Comparison of ENCODE assay signal across 18 cellular contexts in genomic region chr4:59540311-59540710, GRCh38.
DNase-seq lines count a peak whose midpoint lies in the region; FAIRE-seq and TF ChIP-seq lines count a peak whose summit lies in the region.
"Had no signal": no experiment of that assay in that cellular context is flagged by ENCODE, and none has a peak within 500 bp of the region (broad histone marks: within the 10 kb centered on the region; RNA-seq: fewer than 3 reads in every experiment).

No MANE protein-coding gene starts in this region.

- no peaks in the 10 kb centered on the region for H3K4me1 ChIP-seq in smooth muscle cell (ENCODE audit: low read depth)
- H3K4me1 ChIP-seq: BLaER1 treated with 17β-estradiol and CSF1 and Interleukin-3, amounts not matched to agents 10 nM and 100 nM had no signal

- peak; percentile 84 for FAIRE-seq in RCC 7860 (lab: Jason Lieb, UNC)
- FAIRE-seq: G401.6, GM12891, GM19239 had no signal

- 37% methylated on average over 2 of the region's 2 CpGs for WGBS in smooth muscle cell (ENCODE audit: low lambda C conversion rate)

- H3K9me3 Mint-ChIP-seq in MCF 10A (ENCODE audit: unreplicated experiment): no peaks in the 10 kb centered on the region
- H3K9me3 Mint-ChIP-seq: H9 had no signal

- peak overlapping the region; percentile 53 for H3K4me2 ChIP-seq in smooth muscle cell
- H3K4me2 ChIP-seq: BLaER1 treated with 17β-estradiol and CSF1 and Interleukin-3, amounts not matched to agents 10 nM and 100 nM had no signal

- no peak overlapping the region for H3K4me3 ChIP-seq in smooth muscle cell
- H3K4me3 ChIP-seq: BLaER1 treated with 17β-estradiol and CSF1 and Interleukin-3, amounts not matched to agents 10 nM and 100 nM had no signal

- H3K79me2 ChIP-seq in smooth muscle cell (ENCODE audit: low read depth): no peaks in the 10 kb centered on the region

- H3K4me3 Mint-ChIP-seq in MCF 10A (ENCODE audit: unreplicated experiment): no peak overlapping the region
- H3K4me3 Mint-ChIP-seq: CD8-positive, alpha-beta T cell; H9 had no signal

- H3K27me3 ChIP-seq in smooth muscle cell (ENCODE audit: low read depth): no peaks in the 10 kb centered on the region
- H3K27me3 ChIP-seq: BLaER1 treated with 17β-estradiol and CSF1 and Interleukin-3, amounts not matched to agents 10 nM and 100 nM had no signal

- H3K27ac Mint-ChIP-seq in MCF 10A (ENCODE audit: low read depth, unreplicated experiment): no peak overlapping the region
- H3K27ac Mint-ChIP-seq: CD8-positive, alpha-beta T cell had no signal

- no peak overlapping the region for H2AFZ ChIP-seq in smooth muscle cell (ENCODE audit: low read depth)

- peaks cover 9% of the 10 kb centered on the region for H3K4me1 Mint-ChIP-seq in MCF 10A (ENCODE audit: insufficient read depth, unreplicated experiment)
- H3K4me1 Mint-ChIP-seq: H9 had no signal

- no peaks in the 10 kb centered on the region for H4K20me1 ChIP-seq in smooth muscle cell (ENCODE audit: low read depth)
- H4K20me1 ChIP-seq: BLaER1 treated with 17β-estradiol and CSF1 and Interleukin-3, amounts not matched to agents 10 nM and 100 nM had no signal

- CTCF ChIA-PET in MCF 10A (lab: Yijun Ruan, JAX): no interaction called here

- BruUV-seq in MCF 10A (replicated peaks; lab: Mats Ljungman, UMichigan): no TSS peak

- intact Hi-C loops in MCF 10A (cut with micrococcal nuclease): no loop called here

- H3K36me3 ChIP-seq in smooth muscle cell (ENCODE audit: low read depth): no peaks in the 10 kb centered on the region
- H3K36me3 ChIP-seq: BLaER1 treated with 17β-estradiol and CSF1 and Interleukin-3, amounts not matched to agents 10 nM and 100 nM had no signal

- H3K9me3 ChIP-seq in smooth muscle cell (replicated peaks; ENCODE audit: low read depth): no peaks in the 10 kb centered on the region
- H3K9me3 ChIP-seq: BLaER1 treated with 17β-estradiol and CSF1 and Interleukin-3, amounts not matched to agents 10 nM and 100 nM had no signal

- no peaks in the 10 kb centered on the region for H3K27me3 Mint-ChIP-seq in MCF 10A (ENCODE audit: insufficient read depth, unreplicated experiment)

- H3K27ac ChIP-seq in smooth muscle cell (ENCODE audit: low read depth): no peak overlapping the region
- H3K27ac ChIP-seq: BLaER1 treated with 17β-estradiol and CSF1 and Interleukin-3, amounts not matched to agents 10 nM and 100 nM had no signal

- H3K36me3 Mint-ChIP-seq in MCF 10A (ENCODE audit: insufficient read depth, unreplicated experiment): no peaks in the 10 kb centered on the region
- H3K36me3 Mint-ChIP-seq: CD8-positive, alpha-beta T cell had no signal

- H3F3A ChIP-seq in smooth muscle cell (ENCODE audit: low read depth): no peaks in the 10 kb centered on the region

- TF ChIP-seq CTCF in smooth muscle cell (IDR thresholded peaks at IDR 0.05; ENCODE audit: borderline replicate concordance, insufficient read depth, poor library complexity, severe bottlenecking) (no peak), MCF 10A (IDR thresholded peaks at IDR 0.05; ENCODE audit: unreplicated experiment) (no peak)

- no peak overlapping the region for H3K9ac ChIP-seq in smooth muscle cell (ENCODE audit: low read depth)
- H3K9ac ChIP-seq: BLaER1 treated with 17β-estradiol and CSF1 and Interleukin-3, amounts not matched to agents 10 nM and 100 nM had no signal

- POLR2A ChIA-PET in MCF 10A (lab: Yijun Ruan, JAX): no interaction called here

- DNase-seq in NCI-H446 treated with DMSO at 0.1 percent for 48 hours (lab: John Stamatoyannopoulos, UW): peak; percentile 1
- DNase-seq in NCI-H446 (lab: John Stamatoyannopoulos, UW): no peak
- DNase-seq in RCC 7860 (ENCODE audit: low spot score): peak; percentile 45
- DNase-seq in left kidney (ENCODE audit: low read depth, low spot score): peak; percentile 14
- no peak for DNase-seq in smooth muscle cell (lab: John Stamatoyannopoulos, UW; ENCODE audit: unreplicated experiment)
- no peak for DNase-seq in MCF 10A (ENCODE audit: unreplicated experiment)
- DNase-seq in NCI-H1436 treated with DMSO at 0.1 percent for 48 hours (lab: John Stamatoyannopoulos, UW): no peak
- DNase-seq in H4 (ENCODE audit: low spot score): no peak
- DNase-seq: 8988T; Calu3; CD8-positive, alpha-beta T cell; GOT3; H9; KG1 had no signal

Comparison
In these comparisons a context has a peak if more than half of its experiments do, and no peak if none do; other contexts are left out.
1. DNase-seq: peak in NCI-H446 treated with DMSO at 0.1 percent for 48 hours (single experiment), RCC 7860 (single experiment) and left kidney (single experiment); none in NCI-H446 (0 of 2), smooth muscle cell (single experiment), MCF 10A (single experiment), NCI-H1436 treated with DMSO at 0.1 percent for 48 hours (single experiment) and H4 (single experiment).